ENCODE assay signal across 9 cellular contexts in genomic region chr21:37324558-37324957, GRCh38.
"Had no signal": no experiment of that assay in that cellular context is flagged by ENCODE, and none has a peak within 500 bp of the region (broad histone marks: within the 10 kb centered on the region; RNA-seq: fewer than 3 reads in every experiment).

No MANE protein-coding gene starts in this region.

- H3K27ac Mint-ChIP-seq: HFFc6, IgD-negative memory B cell had no signal

- H3K9me3 ChIP-seq: HAP-1 had no signal

- H3K27me3 Mint-ChIP-seq: IgD-negative memory B cell had no signal

- H3K36me3 ChIP-seq: HAP-1 had no signal

- H3K4me3 Mint-ChIP-seq: HFFc6, IgD-negative memory B cell had no signal

- H3K9me3 Mint-ChIP-seq: HFFc6 had no signal

- H3K27ac ChIP-seq: GM23248, HL-60 had no signal

- H3K9ac ChIP-seq: GM23248 had no signal

- H3K4me3 ChIP-seq: GM23248, HAP-1 had no signal

- H3K4me1 Mint-ChIP-seq: IgD-negative memory B cell had no signal

- ATAC-seq: HCT116, HepG2 had no signal

- FAIRE-seq: HepG2 had no signal

- H3K4me1 ChIP-seq: HAP-1 had no signal

- H2AFZ ChIP-seq: GM23248 had no signal

- DNase-seq: GM23248, H7, HFFc6, KG1 had no signal

- H3K36me3 Mint-ChIP-seq: IgD-negative memory B cell had no signal
